Comparison of ENCODE assay signal across 14 cellular contexts in genomic region chr2:196205891-196206408, GRCh38.
DNase-seq lines count a peak whose midpoint lies in the region; ATAC-seq, FAIRE-seq and TF ChIP-seq lines count a peak whose summit lies in the region.
"Had no signal": no experiment of that assay in that cellular context is flagged by ENCODE, and none has a peak within 500 bp of the region (broad histone marks: within the 10 kb centered on the region; RNA-seq: fewer than 3 reads in every experiment).

No MANE protein-coding gene starts in this region.

- DNase-seq in D721Med (ENCODE audit: insufficient read length, low spot score) (peak; percentile 14), NCI-H524 treated with DMSO at 0.1 percent for 48 hours (lab: John Stamatoyannopoulos, UW) (peak; percentile 90), fibroblast of mammary gland (ENCODE audit: low read depth) (peak; percentile 83), skeletal muscle cell (ENCODE audit: low read depth) (peak; percentile 31)
- DNase-seq in stimulated activated naive B cell treated with anti-CD40 and anti-IgM and Interleukin-4, amounts not matched to agents 10 μg/mL and 1 μg/mL and 100 μg/mL, for 72 hours = no peak
- DNase-seq in activated naive CD8-positive, alpha-beta T cell treated with anti-CD3 and anti-CD28 coated beads, Interleukin-2, amount 50 U/mL, for 24 hours = no peak
- DNase-seq: activated CD8-positive, alpha-beta memory T cell treated with anti-CD3 and anti-CD28 coated beads, Interleukin-2, amount 50 U/mL, for 48 hours; endodermal cell; immature natural killer cell; OCI-M1; stimulated activated CD4-positive, alpha-beta T cell treated with anti-CD3 and anti-CD28 coated beads, Interleukin-15, amount 100 ng/mL, for 24 hours had no signal

- H3K27ac Mint-ChIP-seq in stimulated activated naive B cell treated with anti-CD40 and anti-IgM and Interleukin-4, amounts not matched to agents 10 μg/mL and 1 μg/mL and 100 μg/mL, for 72 hours = no peak overlapping the region
- no peak overlapping the region for H3K27ac Mint-ChIP-seq in activated naive CD8-positive, alpha-beta T cell treated with anti-CD3 and anti-CD28 coated beads, Interleukin-2, amount 50 U/mL, for 24 hours
- H3K27ac Mint-ChIP-seq: endodermal cell had no signal

- peaks cover 35 to 44% of the 10 kb centered on the region in 2 donors for H3K4me1 Mint-ChIP-seq in stimulated activated naive B cell treated with anti-CD40 and anti-IgM and Interleukin-4, amounts not matched to agents 10 μg/mL and 1 μg/mL and 100 μg/mL, for 72 hours
- peaks cover 34% of the 10 kb centered on the region for H3K4me1 Mint-ChIP-seq in activated naive CD8-positive, alpha-beta T cell treated with anti-CD3 and anti-CD28 coated beads, Interleukin-2, amount 50 U/mL, for 24 hours

- no peak for TF ChIP-seq CTCF in D721Med (IDR thresholded peaks at IDR 0.05; ENCODE audit: insufficient read depth, missing control alignments)
- no peak for TF ChIP-seq CTCF in fibroblast of mammary gland (conservative IDR thresholded peaks at IDR 0.05; ENCODE audit: control insufficient read depth, insufficient read depth, low read depth, low read length)

- H3K9me3 Mint-ChIP-seq in stimulated activated naive B cell treated with anti-CD40 and anti-IgM and Interleukin-4, amounts not matched to agents 10 μg/mL and 1 μg/mL and 100 μg/mL, for 72 hours = peaks cover 0 to 2% of the 10 kb centered on the region in 2 donors
- no peaks in the 10 kb centered on the region for H3K9me3 Mint-ChIP-seq in activated naive CD8-positive, alpha-beta T cell treated with anti-CD3 and anti-CD28 coated beads, Interleukin-2, amount 50 U/mL, for 24 hours
- H3K9me3 Mint-ChIP-seq: IgD-negative memory B cell had no signal

- H3K4me3 Mint-ChIP-seq in stimulated activated naive B cell treated with anti-CD40 and anti-IgM and Interleukin-4, amounts not matched to agents 10 μg/mL and 1 μg/mL and 100 μg/mL, for 72 hours = no peak overlapping the region
- no peak overlapping the region for H3K4me3 Mint-ChIP-seq in activated naive CD8-positive, alpha-beta T cell treated with anti-CD3 and anti-CD28 coated beads, Interleukin-2, amount 50 U/mL, for 24 hours
- H3K4me3 Mint-ChIP-seq: endodermal cell, IgD-negative memory B cell, immature natural killer cell had no signal

- no peak for ATAC-seq in stimulated activated naive B cell treated with anti-CD40 and anti-IgM and Interleukin-4, amounts not matched to agents 10 μg/mL and 1 μg/mL and 100 μg/mL, for 72 hours (replicated peaks)
- ATAC-seq in activated naive CD8-positive, alpha-beta T cell treated with anti-CD3 and anti-CD28 coated beads, Interleukin-2, amount 50 U/mL, for 24 hours = no peak
- no peak for ATAC-seq in GM19467 (IDR thresholded peaks at IDR 0.05; ENCODE audit: unreplicated experiment)

- H3K4me3 ChIP-seq in fibroblast of mammary gland (ENCODE audit: control insufficient read depth, low read depth, low read length) = no peak overlapping the region
- no peak overlapping the region for H3K4me3 ChIP-seq in skeletal muscle cell (ENCODE audit: low read depth, low read length)
- H3K4me3 ChIP-seq: adrenal gland had no signal

- no peaks in the 10 kb centered on the region for H3K27me3 Mint-ChIP-seq in stimulated activated naive B cell treated with anti-CD40 and anti-IgM and Interleukin-4, amounts not matched to agents 10 μg/mL and 1 μg/mL and 100 μg/mL, for 72 hours
- no peaks in the 10 kb centered on the region for H3K27me3 Mint-ChIP-seq in activated naive CD8-positive, alpha-beta T cell treated with anti-CD3 and anti-CD28 coated beads, Interleukin-2, amount 50 U/mL, for 24 hours

- peaks cover 0 to 4% of the 10 kb centered on the region in 2 donors for H3K36me3 Mint-ChIP-seq in stimulated activated naive B cell treated with anti-CD40 and anti-IgM and Interleukin-4, amounts not matched to agents 10 μg/mL and 1 μg/mL and 100 μg/mL, for 72 hours
- peaks cover 5% of the 10 kb centered on the region for H3K36me3 Mint-ChIP-seq in activated naive CD8-positive, alpha-beta T cell treated with anti-CD3 and anti-CD28 coated beads, Interleukin-2, amount 50 U/mL, for 24 hours (ENCODE audit: low read depth)
- H3K36me3 Mint-ChIP-seq: IgD-negative memory B cell, immature natural killer cell had no signal

- peak; percentile 80 for FAIRE-seq in D721Med (lab: Jason Lieb, UNC)

Comparison
In these comparisons a context has a peak if more than half of its experiments do, and no peak if none do; other contexts are left out.
1. DNase-seq: peak in D721Med (single experiment), NCI-H524 treated with DMSO at 0.1 percent for 48 hours (single experiment), fibroblast of mammary gland (single experiment) and skeletal muscle cell (single experiment); none in stimulated activated naive B cell treated with anti-CD40 and anti-IgM and Interleukin-4, amounts not matched to agents 10 μg/mL and 1 μg/mL and 100 μg/mL, for 72 hours (single experiment) and activated naive CD8-positive, alpha-beta T cell treated with anti-CD3 and anti-CD28 coated beads, Interleukin-2, amount 50 U/mL, for 24 hours (single experiment).